ENCODE assay signal across 8 cellular contexts in genomic region chr9:4987996-4988421, GRCh38. TPM values are rescaled to one million over a fixed set of nuclear protein-coding genes. Genes with fewer than 3 reads are reported as not detected.
DNase-seq lines count a peak whose midpoint lies in the region; ATAC-seq and TF ChIP-seq lines count a peak whose summit lies in the region.

No MANE protein-coding gene starts in this region.

- TF ChIP-seq CTCF in sigmoid colon (IDR thresholded peaks at IDR 0.05) = peak; percentile 38 to 69 (median 64)

- peak; percentile 66 for TF ChIP-seq RAD21 in Ishikawa (IDR thresholded peaks at IDR 0.05; ENCODE audit: low read depth)

- peaks cover 0 to 14% (median 6%) of the 10 kb centered on the region in 4 donors for H3K36me3 ChIP-seq in sigmoid colon

- DNase-seq in DMS 273 treated with DMSO at 0.1 percent for 48 hours (lab: John Stamatoyannopoulos, UW) (peak; percentile 6), OCI-M1 (lab: John Stamatoyannopoulos, UW) (peak; percentile 100), globus pallidus (ENCODE audit: low spot score) (peak; percentile 61), sigmoid colon (no peak), COLO829 (ENCODE audit: low spot score) (no peak)
- peak; percentile 52 for DNase-seq in activated T-helper 1 cell treated with anti-CD3 and anti-CD28 coated beads, Interleukin-12 subunit alpha, Interleukin-12 subunit beta, Interleukin-2, Interleukin-4 antibody, amounts not matched to agents 30 ng/mL and 10 ng/mL and 1 ng/mL, durations not matched to agents 14 hours and 24 hours and 36 hours (ENCODE audit: low spot score)

- H3K27me3 ChIP-seq in sigmoid colon = no peaks in the 10 kb centered on the region

- intact Hi-C loops in activated T-helper 1 cell treated with anti-CD3 and anti-CD28 coated beads, Interleukin-12 subunit alpha, Interleukin-12 subunit beta, Interleukin-2, Interleukin-4 antibody, amounts not matched to agents 30 ng/mL and 10 ng/mL and 1 ng/mL, durations not matched to agents 14 hours and 24 hours and 36 hours (cut with micrococcal nuclease) = loop anchor here (1.0 to 10.0 kb wide), 12 partner anchors 9 to 1694 kb away; partner anchors contain the start of genes CD274, GLIS3, RFX3 and UHRF2
- intact Hi-C loops in sigmoid colon (cut with DNase I) = loop anchor here (2.0 to 10.0 kb wide), 6 partner anchors 225 to 1463 kb away; partner anchors contain the start of genes CDC37L1, PLGRKT, RFX3 and UHRF2

- H3K27me3 Mint-ChIP-seq in activated T-helper 1 cell treated with anti-CD3 and anti-CD28 coated beads, Interleukin-12 subunit alpha, Interleukin-12 subunit beta, Interleukin-2, Interleukin-4 antibody, amounts not matched to agents 30 ng/mL and 10 ng/mL and 1 ng/mL, durations not matched to agents 14 hours and 24 hours and 36 hours (ENCODE audit: insufficient read depth) = no peaks in the 10 kb centered on the region

- H3K27ac ChIP-seq in sigmoid colon = no peak overlapping the region

- TF ChIP-seq EP300 in Ishikawa (IDR thresholded peaks at IDR 0.05; ENCODE audit: borderline replicate concordance) = no peak
- no peak for TF ChIP-seq EP300 in sigmoid colon (IDR thresholded peaks at IDR 0.05)

- H3K4me3 ChIP-seq in sigmoid colon = peak overlapping the region; percentile 1 to 94 (median 44)

- peaks cover 25% of the 10 kb centered on the region for H3K36me3 Mint-ChIP-seq in activated T-helper 1 cell treated with anti-CD3 and anti-CD28 coated beads, Interleukin-12 subunit alpha, Interleukin-12 subunit beta, Interleukin-2, Interleukin-4 antibody, amounts not matched to agents 30 ng/mL and 10 ng/mL and 1 ng/mL, durations not matched to agents 14 hours and 24 hours and 36 hours (ENCODE audit: low read depth)

- no peak for TF ChIP-seq POLR2A in sigmoid colon (IDR thresholded peaks at IDR 0.05)

- WGBS in sigmoid colon, 2 donors = 12 to 34% methylated on average over 2 of the region's 2 CpGs

- peaks cover 0 to 3% (median 0%) of the 10 kb centered on the region in 4 donors for H3K9me3 ChIP-seq in sigmoid colon

- H3K4me1 Mint-ChIP-seq in activated T-helper 1 cell treated with anti-CD3 and anti-CD28 coated beads, Interleukin-12 subunit alpha, Interleukin-12 subunit beta, Interleukin-2, Interleukin-4 antibody, amounts not matched to agents 30 ng/mL and 10 ng/mL and 1 ng/mL, durations not matched to agents 14 hours and 24 hours and 36 hours (ENCODE audit: low read depth) = peaks cover 26% of the 10 kb centered on the region

- ATAC-seq in GM18870 (IDR thresholded peaks at IDR 0.05; ENCODE audit: unreplicated experiment) = no peak

- no peak overlapping the region for H3K4me3 Mint-ChIP-seq in activated T-helper 1 cell treated with anti-CD3 and anti-CD28 coated beads, Interleukin-12 subunit alpha, Interleukin-12 subunit beta, Interleukin-2, Interleukin-4 antibody, amounts not matched to agents 30 ng/mL and 10 ng/mL and 1 ng/mL, durations not matched to agents 14 hours and 24 hours and 36 hours

- H3K27ac Mint-ChIP-seq in activated T-helper 1 cell treated with anti-CD3 and anti-CD28 coated beads, Interleukin-12 subunit alpha, Interleukin-12 subunit beta, Interleukin-2, Interleukin-4 antibody, amounts not matched to agents 30 ng/mL and 10 ng/mL and 1 ng/mL, durations not matched to agents 14 hours and 24 hours and 36 hours = no peak overlapping the region

- peaks cover 2% of the 10 kb centered on the region for H3K9me3 Mint-ChIP-seq in activated T-helper 1 cell treated with anti-CD3 and anti-CD28 coated beads, Interleukin-12 subunit alpha, Interleukin-12 subunit beta, Interleukin-2, Interleukin-4 antibody, amounts not matched to agents 30 ng/mL and 10 ng/mL and 1 ng/mL, durations not matched to agents 14 hours and 24 hours and 36 hours

- peaks cover 0 to 57% (median 34%) of the 10 kb centered on the region in 4 donors for H3K4me1 ChIP-seq in sigmoid colon

TF ChIP-seq in Ishikawa, 13 proteins besides CTCF, POLR2A, EP300 and RAD21:
- TF ChIP-seq ZBTB7A (IDR thresholded peaks at IDR 0.05; ENCODE audit: low read depth) (peak; percentile 54; the same call in 1 of the 2 replicates), EGR1 (IDR thresholded peaks at IDR 0.05) (no peak)

RNA-seq across cellular contexts. Expression of gene JAK2, which starts 2.9 kb away (rescaled TPM):
- total RNA-seq in activated T-helper 1 cell treated with anti-CD3 and anti-CD28 coated beads, Interleukin-12 subunit alpha, Interleukin-12 subunit beta, Interleukin-2, Interleukin-4 antibody, amounts not matched to agents 30 ng/mL and 10 ng/mL and 1 ng/mL, durations not matched to agents 14 hours and 24 hours and 36 hours = 30.8 and 32.0 TPM in 2 replicates
- total RNA-seq in sigmoid colon = 10 to 100 TPM; 28.5 to 36.8 (median 31.0) TPM
- polyA plus RNA-seq in sigmoid colon = 1 to 10 TPM; 5.3 to 7.7 (median 6.0) TPM

Comparison
In these comparisons a context has a peak if more than half of its experiments do, and no peak if none do; other contexts are left out.
1. DNase-seq: peak in DMS 273 treated with DMSO at 0.1 percent for 48 hours (single experiment), OCI-M1 (single experiment), activated T-helper 1 cell treated with anti-CD3 and anti-CD28 coated beads, Interleukin-12 subunit alpha, Interleukin-12 subunit beta, Interleukin-2, Interleukin-4 antibody, amounts not matched to agents 30 ng/mL and 10 ng/mL and 1 ng/mL, durations not matched to agents 14 hours and 24 hours and 36 hours (single experiment) and globus pallidus (single experiment); none in sigmoid colon (single experiment) and COLO829 (single experiment).